In the genomic region with DNA sequence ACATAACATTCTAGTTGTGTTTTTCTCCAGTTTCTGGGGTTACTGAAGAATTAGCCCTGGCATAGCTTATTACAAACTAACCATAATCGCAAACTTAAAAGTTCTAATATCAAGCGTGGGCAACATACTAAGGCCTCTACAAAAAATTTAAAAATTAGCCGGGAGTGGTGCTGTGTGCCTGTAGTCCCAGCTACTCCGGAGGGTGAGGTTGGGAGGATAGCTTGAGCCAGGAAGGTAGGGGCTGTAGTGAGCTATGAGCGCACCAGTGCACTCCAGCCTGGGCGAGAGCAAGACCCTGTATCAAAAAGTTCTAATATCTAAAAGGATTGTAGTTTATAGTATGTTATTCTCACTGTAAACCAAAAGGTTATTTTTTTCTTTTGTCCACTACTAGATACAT, we compare ENCODE assay signal across 9 cellular contexts. TPM values are rescaled to one million over a fixed set of nuclear protein-coding genes. Genes with fewer than 3 reads are reported as not detected.
A peak's percentile ranks its signal among the peaks of the same experiment; 100 is the strongest.
DNase-seq lines count a peak whose midpoint lies in the region; ATAC-seq lines count a peak whose summit lies in the region.
"Had no signal": no experiment of that assay in that cellular context is flagged by ENCODE, and none has a peak within 500 bp of the region (broad histone marks: within the 10 kb centered on the region; RNA-seq: fewer than 3 reads in every experiment).

No MANE protein-coding gene starts in this region.

- H3K4me3 ChIP-seq in CD4-positive, alpha-beta memory T cell (ENCODE audit: low read length in 2 of 2) = peak overlapping the region in 1 of 2 donors; percentile 88
- H3K4me3 ChIP-seq in adipocyte (ENCODE audit: low read length) (no peak overlapping the region), aorta (ENCODE audit: low read length in 2 of 2) (no peak overlapping the region)

- peak overlapping the region; percentile 18 for H3K27ac ChIP-seq in CD4-positive, alpha-beta memory T cell (ENCODE audit: low read depth, low read length)
- no peak overlapping the region for H3K27ac ChIP-seq in aorta (ENCODE audit: low read depth in 1 of 2, low read length in 2 of 2)

- peak overlapping the region in 6 of 7 donors; percentile 79 to 95 (median 92) for H3K27ac Mint-ChIP-seq in CD4-positive, alpha-beta memory T cell
- H3K27ac Mint-ChIP-seq in IgD-negative memory B cell = peak overlapping the region; percentile 28 to 98 (median 98)
- H3K27ac Mint-ChIP-seq in natural killer cell treated with Interleukin-12 subunit alpha and Interleukin-12 subunit beta and Interleukin-15 and Interleukin-18, amount 100 ng/mL, for 72 hours = peak overlapping the region; percentile 85 to 86

- H3K9me3 ChIP-seq in CD4-positive, alpha-beta memory T cell (ENCODE audit: control insufficient read depth in 1 of 2, low read length in 2 of 2) = no peaks in the 10 kb centered on the region
- no peaks in the 10 kb centered on the region for H3K9me3 ChIP-seq in adipocyte (ENCODE audit: control insufficient read depth, low read length)
- no peaks in the 10 kb centered on the region for H3K9me3 ChIP-seq in aorta (ENCODE audit: control insufficient read depth, low read length)

- WGBS in aorta, 2 donors = 58 to 63% methylated on average over 6 of the region's 6 CpGs

- no peak for ATAC-seq in natural killer cell treated with Interleukin-12 subunit alpha and Interleukin-12 subunit beta and Interleukin-15 and Interleukin-18, amount 100 ng/mL, for 72 hours
- ATAC-seq in aorta (ENCODE audit: low FRiP score) = no peak
- no peak for ATAC-seq in GM18873 (IDR thresholded peaks at IDR 0.05; ENCODE audit: low FRiP score, unreplicated experiment)
- ATAC-seq in GM19351 (IDR thresholded peaks at IDR 0.05; ENCODE audit: unreplicated experiment) = no peak

- DNase-seq in CD4-positive, alpha-beta memory T cell = no peak
- DNase-seq in adipocyte (ENCODE audit: low read depth) (no peak), aorta (no peak)
- no peak for DNase-seq in natural killer cell treated with Interleukin-12 subunit alpha and Interleukin-12 subunit beta and Interleukin-15 and Interleukin-18, amount 100 ng/mL, for 72 hours (ENCODE audit: low spot score)
- no peak for DNase-seq in NK-92 treated with Interleukin-12 subunit alpha and Interleukin-12 subunit beta, amount 100 ng/mL, for 24 hours (lab: John Stamatoyannopoulos, UW)
- DNase-seq: activated gamma-delta T cell treated with Interleukin-2 at 50 U/mL for 16 hours had no signal

- no peaks in the 10 kb centered on the region for H3K27me3 ChIP-seq in CD4-positive, alpha-beta memory T cell (ENCODE audit: insufficient read depth, low read length)
- H3K27me3 ChIP-seq in adipocyte (replicated peaks; ENCODE audit: control insufficient read depth, insufficient read depth, low read length) (no peaks in the 10 kb centered on the region), aorta (ENCODE audit: control insufficient read depth in 1 of 2, insufficient read depth in 2 of 2, low read length in 1 of 2) (no peaks in the 10 kb centered on the region)

- no peaks in the 10 kb centered on the region for H3K9me3 Mint-ChIP-seq in CD4-positive, alpha-beta memory T cell
- H3K9me3 Mint-ChIP-seq in IgD-negative memory B cell = no peaks in the 10 kb centered on the region
- no peaks in the 10 kb centered on the region for H3K9me3 Mint-ChIP-seq in natural killer cell treated with Interleukin-12 subunit alpha and Interleukin-12 subunit beta and Interleukin-15 and Interleukin-18, amount 100 ng/mL, for 72 hours

- H3K4me1 ChIP-seq in CD4-positive, alpha-beta memory T cell (ENCODE audit: insufficient read depth, low read length) = peaks cover 24% of the 10 kb centered on the region
- H3K4me1 ChIP-seq in adipocyte (ENCODE audit: control insufficient read depth, insufficient read depth, low read length) (peaks cover 10% of the 10 kb centered on the region), aorta (ENCODE audit: control insufficient read depth in 1 of 2, insufficient read depth in 2 of 2, low read length in 2 of 2) (peaks cover 0 to 6% of the 10 kb centered on the region in 2 donors)

- no peaks in the 10 kb centered on the region for H3K36me3 ChIP-seq in CD4-positive, alpha-beta memory T cell (ENCODE audit: insufficient read depth, low read length)
- H3K36me3 ChIP-seq in adipocyte (ENCODE audit: control insufficient read depth, insufficient read depth, low read length, severe bottlenecking) (no peaks in the 10 kb centered on the region), aorta (ENCODE audit: control insufficient read depth in 1 of 2, insufficient read depth in 2 of 2, low read length in 1 of 2) (no peaks in the 10 kb centered on the region)

- POLR2A ChIA-PET in CD4-positive, alpha-beta memory T cell (lab: Charles Lee; ENCODE audit: partially characterized antibody) = no interaction called here

- intact Hi-C loops in CD4-positive, alpha-beta memory T cell (cut with micrococcal nuclease) = loop anchor here (5.0 to 10.0 kb wide), 4 partner anchors 86 to 636 kb away; a partner anchor contains a TSS
- intact Hi-C loops in aorta (cut with DNase I) = loop anchor here in 1 of 2 donors (10.0 kb wide), 1 partner anchor 436 kb away; a partner anchor contains a TSS

- H3K36me3 Mint-ChIP-seq in CD4-positive, alpha-beta memory T cell = peaks cover 0 to 12% of the 10 kb centered on the region in 2 donors
- H3K36me3 Mint-ChIP-seq in IgD-negative memory B cell = peaks cover 2% of the 10 kb centered on the region
- H3K36me3 Mint-ChIP-seq in natural killer cell treated with Interleukin-12 subunit alpha and Interleukin-12 subunit beta and Interleukin-15 and Interleukin-18, amount 100 ng/mL, for 72 hours = no peaks in the 10 kb centered on the region

- no peaks in the 10 kb centered on the region for H3K27me3 Mint-ChIP-seq in CD4-positive, alpha-beta memory T cell
- H3K27me3 Mint-ChIP-seq in IgD-negative memory B cell = no peaks in the 10 kb centered on the region
- H3K27me3 Mint-ChIP-seq in natural killer cell treated with Interleukin-12 subunit alpha and Interleukin-12 subunit beta and Interleukin-15 and Interleukin-18, amount 100 ng/mL, for 72 hours = no peaks in the 10 kb centered on the region

- peak overlapping the region; percentile 97 to 100 (median 99) for H3K4me3 Mint-ChIP-seq in CD4-positive, alpha-beta memory T cell
- peak overlapping the region; percentile 97 to 100 (median 100) for H3K4me3 Mint-ChIP-seq in IgD-negative memory B cell
- H3K4me3 Mint-ChIP-seq in natural killer cell treated with Interleukin-12 subunit alpha and Interleukin-12 subunit beta and Interleukin-15 and Interleukin-18, amount 100 ng/mL, for 72 hours = peak overlapping the region; percentile 90

- H3K9ac ChIP-seq in adipocyte (ENCODE audit: low read length) = peak overlapping the region; percentile 78

- CTCF ChIA-PET in CD4-positive, alpha-beta memory T cell (lab: Charles Lee; ENCODE audit: partially characterized antibody) = interaction anchor here (0.6 to 1.2 kb wide), 2 partner anchors 45 to 1145 kb away, joined by 3 read pairs; no protein-coding TSS in a partner anchor

- H3K4me1 Mint-ChIP-seq in CD4-positive, alpha-beta memory T cell = peaks cover 14 to 40% (median 25%) of the 10 kb centered on the region in 4 donors
- peaks cover 7 to 24% (median 21%) of the 10 kb centered on the region in 3 donors for H3K4me1 Mint-ChIP-seq in IgD-negative memory B cell
- H3K4me1 Mint-ChIP-seq in natural killer cell treated with Interleukin-12 subunit alpha and Interleukin-12 subunit beta and Interleukin-15 and Interleukin-18, amount 100 ng/mL, for 72 hours (ENCODE audit: low read depth in 2 of 2) = peaks cover 24 to 25% of the 10 kb centered on the region in 2 donors

RNA-seq across cellular contexts. Expression of a gene that starts 1.1 kb away (rescaled TPM):
- total RNA-seq in CD4-positive, alpha-beta memory T cell = under 1 TPM; 0.52 to 0.72 TPM
- polyA plus RNA-seq in CD4-positive, alpha-beta memory T cell = under 1 TPM; 0.70 to 0.76 TPM
- polyA plus RNA-seq in IgD-negative memory B cell (0.68 TPM), aorta (1 to 10 TPM in 1 of 2 donors, under 1 TPM in 1; 0.51 to 2.0 TPM)
- 10 to 100 TPM in 1 of 2 donors, 1 to 10 TPM in 1; 8.2 to 15.1 TPM for total RNA-seq in natural killer cell treated with Interleukin-12 subunit alpha and Interleukin-12 subunit beta and Interleukin-15 and Interleukin-18, amount 100 ng/mL, for 72 hours
- under 1 TPM in 1 of 2 donors, not detected in 1; 0.51 TPM for total RNA-seq in aorta

RNA-seq across cellular contexts. Expression of a gene that starts 1.4 kb away (rescaled TPM):
- total RNA-seq in CD4-positive, alpha-beta memory T cell = 1 to 10 TPM; 3.5 to 4.2 TPM
- polyA plus RNA-seq in CD4-positive, alpha-beta memory T cell = 1 to 10 TPM; 1.8 to 4.4 TPM
- polyA plus RNA-seq in IgD-negative memory B cell = 4.7 TPM
- total RNA-seq in natural killer cell treated with Interleukin-12 subunit alpha and Interleukin-12 subunit beta and Interleukin-15 and Interleukin-18, amount 100 ng/mL, for 72 hours = 100 to 1,000 TPM in 1 of 2 donors, 10 to 100 TPM in 1; 80.5 to 118 TPM
- total RNA-seq in aorta = 1 to 10 TPM; 2.9 to 6.7 TPM
- polyA plus RNA-seq in aorta = 1 to 10 TPM in 1 of 2 donors, under 1 TPM in 1; 0.90 to 9.0 TPM

Comparison
In these comparisons a context has a peak if more than half of its experiments do, and no peak if none do; other contexts are left out.
1. RNA of a gene that starts 1.1 kb away (total RNA-seq): 8.2 to 15.1 TPM in natural killer cell treated with Interleukin-12 subunit alpha and Interleukin-12 subunit beta and Interleukin-15 and Interleukin-18, amount 100 ng/mL, for 72 hours; 0.52 to 0.72 TPM in CD4-positive, alpha-beta memory T cell and 0.51 TPM in aorta; every median in the first group is over 4 times any median in the second.
2. RNA of a gene that starts 1.4 kb away (total RNA-seq): 80.5 to 118 TPM in natural killer cell treated with Interleukin-12 subunit alpha and Interleukin-12 subunit beta and Interleukin-15 and Interleukin-18, amount 100 ng/mL, for 72 hours; 2.9 to 6.7 TPM in aorta and 3.5 to 4.2 TPM in CD4-positive, alpha-beta memory T cell; every median in the first group is over 10 times any median in the second.
3. Peak in every context shown above with its lines, with median percentiles within 50 percentile points of each other: H3K27ac Mint-ChIP-seq and H3K4me3 Mint-ChIP-seq.